8 cellular contexts compared by ENCODE assay signal in the genomic region with DNA sequence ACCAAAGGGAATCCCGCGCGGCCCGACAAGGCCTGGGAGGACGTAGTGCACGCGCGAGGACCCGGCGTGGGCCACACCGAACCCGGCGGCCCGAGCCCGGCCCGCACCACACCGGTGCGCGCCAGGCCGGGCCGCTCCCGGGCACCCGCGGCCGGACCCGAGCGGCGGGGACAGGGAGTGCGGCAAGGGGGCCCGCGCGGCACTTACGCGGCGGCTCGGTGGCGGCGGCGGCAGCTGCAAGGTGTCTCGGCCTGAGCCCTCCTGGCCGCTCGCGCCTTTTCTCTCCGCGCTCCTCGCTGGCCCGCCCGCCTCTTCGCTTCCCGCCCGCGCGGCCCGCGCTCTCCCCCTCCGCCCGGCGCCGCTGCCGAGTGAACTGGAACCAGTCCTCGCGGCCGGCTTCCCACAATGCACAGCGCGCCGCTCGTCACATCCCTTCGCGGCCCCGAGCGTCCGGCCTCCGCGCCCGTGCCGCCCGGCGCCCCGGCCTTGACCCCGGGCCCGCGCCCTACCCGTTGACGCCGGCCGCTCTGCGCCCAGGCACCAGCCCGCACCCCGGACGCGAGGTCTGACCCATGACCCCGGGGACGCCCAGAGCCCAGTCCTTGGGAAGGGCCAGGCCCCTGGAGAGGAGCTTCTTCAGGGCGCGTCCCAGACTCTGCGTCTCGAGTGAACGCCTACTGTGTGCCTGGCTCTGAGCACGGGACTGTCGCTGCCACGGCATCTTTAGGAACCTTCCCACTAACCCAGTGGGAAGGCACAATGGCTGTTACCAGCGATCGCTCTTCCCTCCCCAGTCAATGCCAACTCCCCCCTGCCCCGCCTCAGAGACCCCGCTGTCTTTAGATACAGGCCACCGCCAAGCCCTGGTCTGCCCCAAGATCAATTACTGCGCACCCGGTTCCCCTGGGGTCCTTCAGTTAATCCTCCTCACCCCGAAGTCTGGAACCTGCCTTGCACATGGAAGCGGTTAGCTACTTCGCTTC. TPM values are rescaled to one million over a fixed set of nuclear protein-coding genes. Genes with fewer than 3 reads are reported as not detected.
DNase-seq lines count a peak whose midpoint lies in the region; ATAC-seq and TF ChIP-seq lines count a peak whose summit lies in the region.

A gene (minus strand): TSS at position 377 of the 983 bp plus-strand sequence. CDS start 10,138 bp downstream, outside the sequence.

- H3K27me3 ChIP-seq in CD4-positive, alpha-beta T cell (ENCODE audit: control insufficient read depth, insufficient read depth, low read length): no peaks in the 10 kb centered on the region
- no peaks in the 10 kb centered on the region for H3K27me3 ChIP-seq in OCI-LY1 (ENCODE audit: insufficient read depth, low read length)
- H3K27me3 ChIP-seq in mononuclear cell (ENCODE audit: insufficient read depth, low read length): no peaks in the 10 kb centered on the region

- CTCF ChIA-PET in CD4-positive, alpha-beta T cell (lab: Charles Lee): no interaction called here

- intact Hi-C loops in CD4-positive, alpha-beta T cell (cut with DNase I, micrococcal nuclease): no loop called here

- H3F3A ChIP-seq in OCI-LY1 (ENCODE audit: insufficient read depth, low read length): no peaks in the 10 kb centered on the region

- TF ChIP-seq CTCF in CD4-positive, alpha-beta T cell (IDR thresholded peaks at IDR 0.05): no peak
- TF ChIP-seq CTCF in OCI-LY1 (IDR thresholded peaks at IDR 0.05; ENCODE audit: low read length): no peak

- H3K4me1 ChIP-seq in OCI-LY1 (ENCODE audit: insufficient read depth, low read length, severe bottlenecking) (peaks cover 42% of the 10 kb centered on the region), mononuclear cell (ENCODE audit: insufficient read depth, low read length) (peaks cover 60% of the 10 kb centered on the region)

- peaks cover 52% of the 10 kb centered on the region for H3K4me1 Mint-ChIP-seq in CD4-positive, alpha-beta T cell (ENCODE audit: low read depth)

- peaks cover 25% of the 10 kb centered on the region for H3K36me3 Mint-ChIP-seq in CD4-positive, alpha-beta T cell (ENCODE audit: low read depth)

- peak within 1 kb of the TSS; percentile 93 for H3K4me3 ChIP-seq in OCI-LY1 (ENCODE audit: low read depth, low read length, poor library complexity, severe bottlenecking)
- peak within 1 kb of the TSS; percentile 81 for H3K4me3 ChIP-seq in mononuclear cell (ENCODE audit: low read length)

- H3K4me3 Mint-ChIP-seq in CD4-positive, alpha-beta T cell: peak within 1 kb of the TSS; percentile 93

- POLR2A ChIA-PET in CD4-positive, alpha-beta T cell (lab: Charles Lee): interaction anchor here (1.0 to 1.1 kb wide), 2 partner anchors 25 to 74 kb away, joined by 3 read pairs; no protein-coding TSS in a partner anchor

- no peaks in the 10 kb centered on the region for H3K9me2 ChIP-seq in OCI-LY1 (ENCODE audit: low read depth, low read length)

- H2AFZ ChIP-seq in OCI-LY1 (ENCODE audit: low read length): peak within 1 kb of the TSS; percentile 9; the same call in 1 of the 2 replicates

- no peaks in the 10 kb centered on the region for H4K20me1 ChIP-seq in OCI-LY1 (ENCODE audit: insufficient read depth, low read length)

- peak; percentile 85 for ATAC-seq in CD4-positive, alpha-beta T cell (ENCODE audit: poor library complexity)
- ATAC-seq in GM19351 (IDR thresholded peaks at IDR 0.05; ENCODE audit: unreplicated experiment) (peak; percentile 83), HG03469 (IDR thresholded peaks at IDR 0.05; ENCODE audit: unreplicated experiment) (peak; percentile 76)

- peaks cover 46% of the 10 kb centered on the region for H3K79me2 ChIP-seq in OCI-LY1 (ENCODE audit: insufficient read depth, low read length)

- peak within 1 kb of the TSS; percentile 87 for H3K27ac Mint-ChIP-seq in CD4-positive, alpha-beta T cell

- H3K27ac ChIP-seq in CD4-positive, alpha-beta T cell (ENCODE audit: low read depth, low read length): no peak within 1 kb of the TSS
- H3K27ac ChIP-seq in OCI-LY1 (ENCODE audit: low read depth, low read length, poor library complexity, severe bottlenecking): peak within 1 kb of the TSS; percentile 45

- peak within 1 kb of the TSS; percentile 86 for H3K4me2 ChIP-seq in OCI-LY1 (ENCODE audit: low read length)

- H3K9ac ChIP-seq in OCI-LY1 (ENCODE audit: low read length): peak within 1 kb of the TSS; percentile 95

- peak; percentile 66 to 83 (median 73) for DNase-seq in CD4-positive, alpha-beta T cell
- peak; percentile 91 for DNase-seq in activated CD8-positive, alpha-beta memory T cell treated with anti-CD3 and anti-CD28 coated beads, Interleukin-2, amount 50 U/mL, for 48 hours
- peak; percentile 76 for DNase-seq in epidermal melanocyte (ENCODE audit: insufficient read length, low spot score)
- peak; percentile 58 to 64 for DNase-seq in stimulated activated CD8-positive, alpha-beta memory T cell treated with anti-CD3 and anti-CD28 coated beads, Interleukin-4, amount 100 ng/mL, for 1 hour (ENCODE audit: low read depth in 2 of 2, low spot score in 1 of 2)

- H3K36me3 ChIP-seq in OCI-LY1 (ENCODE audit: insufficient read depth, low read length): no peaks in the 10 kb centered on the region; the same call in 1 of the 2 replicates

- no peaks in the 10 kb centered on the region for H3K9me3 ChIP-seq in CD4-positive, alpha-beta T cell (ENCODE audit: control insufficient read depth, low read length)
- H3K9me3 ChIP-seq in OCI-LY1 (ENCODE audit: low read length) (no peaks in the 10 kb centered on the region), mononuclear cell (ENCODE audit: low read depth, low read length) (no peaks in the 10 kb centered on the region)

- H3K9me3 Mint-ChIP-seq in CD4-positive, alpha-beta T cell: no peaks in the 10 kb centered on the region

- H3K27me3 Mint-ChIP-seq in CD4-positive, alpha-beta T cell: no peaks in the 10 kb centered on the region

RNA-seq across cellular contexts. Expression of the gene that starts here (rescaled TPM):
- total RNA-seq in CD4-positive, alpha-beta T cell: 100 to 1,000 TPM; 114 to 120 TPM
- 337 TPM for total RNA-seq in mononuclear cell
